8 cellular contexts compared by ENCODE assay signal in genomic region chr1:10032590-10033358, GRCh38. TPM values are rescaled to one million over a fixed set of nuclear protein-coding genes. Genes with fewer than 3 reads are reported as not detected.
DNase-seq lines count a peak whose midpoint lies in the region; ATAC-seq and TF ChIP-seq lines count a peak whose summit lies in the region.

Gene UBE4B (plus strand): TSS chr1:10032958. CDS start chr1:10033671, 713 bp downstream.

- peak within 1 kb of the TSS; percentile 83 for H3K27ac ChIP-seq in right cardiac atrium (ENCODE audit: low read length)
- H3K27ac ChIP-seq in vagina: peak within 1 kb of the TSS; percentile 93

- no peaks in the 10 kb centered on the region for H3K27me3 ChIP-seq in right cardiac atrium (ENCODE audit: control insufficient read depth, insufficient read depth)
- no peaks in the 10 kb centered on the region for H3K27me3 ChIP-seq in vagina

- H3K36me3 ChIP-seq in vagina: no peaks in the 10 kb centered on the region

- peak; percentile 95 for ATAC-seq in GM18502 (IDR thresholded peaks at IDR 0.05; ENCODE audit: poor library complexity, unreplicated experiment)
- peak; percentile 96 for ATAC-seq in HG02970 (IDR thresholded peaks at IDR 0.05; ENCODE audit: low FRiP score, unreplicated experiment)
- peak; percentile 100 for ATAC-seq in right cardiac atrium

- no peaks in the 10 kb centered on the region for H3K9me3 ChIP-seq in right cardiac atrium (ENCODE audit: control insufficient read depth, low read length)
- no peaks in the 10 kb centered on the region for H3K9me3 ChIP-seq in vagina

- peak in 1 of 2 donors; percentile 19 for TF ChIP-seq POLR2A in vagina (IDR thresholded peaks at IDR 0.05)

- WGBS in right cardiac atrium: under 1% methylated on average over 73 of the region's 73 CpGs

- DNase-seq in NCI-H187 treated with DMSO at 0.1 percent for 48 hours (lab: John Stamatoyannopoulos, UW): peak; percentile 91
- DNase-seq in anterior cingulate cortex (lab: John Stamatoyannopoulos, UW): peak; percentile 85 to 99 (median 97)
- peak; percentile 98 to 100 (median 99) for DNase-seq in right cardiac atrium
- peak; percentile 99 for DNase-seq in putamen (ENCODE audit: low spot score)
- peak; percentile 97 to 98 for DNase-seq in vagina (ENCODE audit: extremely low spot score in 2 of 2)

- H3K4me1 ChIP-seq in right cardiac atrium (ENCODE audit: control insufficient read depth, insufficient read depth, low read length) (no peaks in the 10 kb centered on the region), vagina (peaks cover 24% of the 10 kb centered on the region)

- H3K4me3 ChIP-seq in right cardiac atrium (ENCODE audit: low read length) (peak within 1 kb of the TSS; percentile 80), vagina (peak within 1 kb of the TSS; percentile 81 to 93)

- peak; percentile 54 to 79 (median 54) for TF ChIP-seq CTCF in vagina (IDR thresholded peaks at IDR 0.05)

- intact Hi-C loops in T-helper 2 cell treated with Interferon-gamma antibody and Interleukin-4, amounts not matched to agents 100 ng/mL and 5 ng/mL, for 36 hours (cut with micrococcal nuclease): loop anchor here (1.0 to 2.0 kb wide), 7 partner anchors 89 to 442 kb away; partner anchors contain the start of genes CENPS, CTNNBIP1, KIF1B and LZIC
- intact Hi-C loops in right cardiac atrium (cut with DNase I) (loop anchor here in 3 of 4 donors (5.0 to 10.0 kb wide), 4 partner anchors 72 to 155 kb away; partner anchors contain the start of genes LZIC (in 1 of the 3) and NMNAT1 (in 1 of the 3)), vagina (cut with DNase I) (loop anchor here (5.0 kb wide), 1 partner anchor 85 kb away; no protein-coding TSS in a partner anchor)

RNA-seq across cellular contexts. Expression of gene UBE4B, which starts in this region (rescaled TPM):
- 38.2 and 38.6 TPM in 2 replicates for total RNA-seq in T-helper 2 cell treated with Interferon-gamma antibody and Interleukin-4, amounts not matched to agents 100 ng/mL and 5 ng/mL, for 36 hours
- 10 to 100 TPM; 53.8 to 90.5 (median 65.3) TPM for total RNA-seq in right cardiac atrium
- polyA plus RNA-seq in right cardiac atrium: 24.1 TPM
- 51.1 TPM for total RNA-seq in vagina

Comparison
In these comparisons a context has a peak if more than half of its experiments do, and no peak if none do; other contexts are left out.
1. Peak in every context shown above with its lines: DNase-seq, ATAC-seq, H3K4me3 ChIP-seq and H3K27ac ChIP-seq.